30 cellular contexts compared by ENCODE assay signal in the genomic region with DNA sequence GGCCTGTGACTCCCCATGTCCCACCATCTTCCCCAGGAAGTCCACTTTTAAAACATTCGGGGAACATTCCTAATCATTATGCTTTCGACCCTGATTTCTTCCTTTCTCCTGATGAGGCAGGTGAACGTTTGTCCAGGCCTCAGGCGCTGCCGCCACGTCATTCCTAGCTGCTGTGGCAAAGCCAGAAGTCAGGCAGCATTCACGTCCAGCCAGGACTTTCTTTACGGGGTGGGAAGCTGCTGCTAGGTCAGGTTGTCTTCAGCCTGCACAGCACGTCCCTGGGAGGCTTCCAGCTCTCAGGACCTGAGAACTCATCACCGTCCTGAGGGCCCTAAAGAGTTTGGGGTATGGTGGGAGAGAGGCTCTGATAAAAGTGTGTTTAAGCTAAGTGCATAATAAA. TPM values are rescaled to one million over a fixed set of nuclear protein-coding genes. Genes with fewer than 3 reads are reported as not detected.
"Had no signal": no experiment of that assay in that cellular context is flagged by ENCODE, and none has a peak within 500 bp of the region (broad histone marks: within the 10 kb centered on the region; RNA-seq: fewer than 3 reads in every experiment).

No MANE protein-coding gene starts in this region.

- H3K36me3 Mint-ChIP-seq: activated naive CD8-positive, alpha-beta T cell treated with anti-CD3 and anti-CD28 coated beads for 36 hours; T-cell had no signal

- DNase-seq: activated CD4-positive, alpha-beta memory T cell treated with anti-CD3 and anti-CD28 coated beads, Interleukin-2, amount 10 ng/mL, durations not matched to agents 7 days and 5 days; activated CD4-positive, alpha-beta T cell treated with anti-CD3 and anti-CD28 coated beads, Interleukin-2, amount 50 U/mL, for 1 hour; activated gamma-delta T cell; activated naive CD4-positive, alpha-beta T cell treated with anti-CD3 and anti-CD28 coated beads for 36 hours; activated naive CD8-positive, alpha-beta T cell treated with anti-CD3 and anti-CD28 coated beads for 36 hours; activated T-cell treated with anti-CD3 and anti-CD28 coated beads for 4 hours; activated T-cell treated with anti-CD3 and anti-CD28 coated beads, Interleukin-2, amount 50 U/mL, for 48 hours; brain microvascular endothelial cell; KG1; NCI-H1092; NCI-H1417; NCI-H1930; NCI-H345; NCI-H510A; NCI-H526 treated with DMSO at 0.1 percent for 48 hours; RPMI8226; T-cell; T-helper 2 cell; T1000 had no signal

- H3K27me3 ChIP-seq: brain microvascular endothelial cell had no signal

- H3K27ac Mint-ChIP-seq: activated CD4-positive, alpha-beta memory T cell treated with anti-CD3 and anti-CD28 coated beads, Interleukin-2, amount 10 ng/mL, durations not matched to agents 7 days and 5 days; activated CD4-positive, alpha-beta T cell treated with anti-CD3 and anti-CD28 coated beads for 36 hours; activated naive CD4-positive, alpha-beta T cell treated with anti-CD3 and anti-CD28 coated beads for 36 hours; activated naive CD8-positive, alpha-beta T cell treated with anti-CD3 and anti-CD28 coated beads for 36 hours; activated T-helper 17 cell treated with anti-CD3 and anti-CD28 coated beads, Interleukin-2, amount 50 U/mL, for 72 hours; IgD-negative memory B cell; T-cell had no signal

- H3K4me3 Mint-ChIP-seq: activated CD4-positive, alpha-beta memory T cell treated with anti-CD3 and anti-CD28 coated beads, Interleukin-2, amount 10 ng/mL, durations not matched to agents 7 days and 5 days; activated CD4-positive, alpha-beta T cell treated with anti-CD3 and anti-CD28 coated beads for 36 hours; activated naive CD4-positive, alpha-beta T cell treated with anti-CD3 and anti-CD28 coated beads for 36 hours; activated naive CD8-positive, alpha-beta T cell treated with anti-CD3 and anti-CD28 coated beads for 36 hours; activated T-helper 17 cell treated with anti-CD3 and anti-CD28 coated beads, Interleukin-2, amount 50 U/mL, for 72 hours; IgD-negative memory B cell; T-cell had no signal

- H3K4me1 Mint-ChIP-seq: activated CD4-positive, alpha-beta memory T cell treated with anti-CD3 and anti-CD28 coated beads, Interleukin-2, amount 10 ng/mL, durations not matched to agents 7 days and 5 days; activated CD4-positive, alpha-beta T cell treated with anti-CD3 and anti-CD28 coated beads for 36 hours; activated naive CD8-positive, alpha-beta T cell treated with anti-CD3 and anti-CD28 coated beads for 36 hours; activated T-helper 17 cell treated with anti-CD3 and anti-CD28 coated beads, Interleukin-2, amount 50 U/mL, for 72 hours; T-cell had no signal

- H3K27me3 Mint-ChIP-seq: activated CD4-positive, alpha-beta T cell treated with anti-CD3 and anti-CD28 coated beads for 36 hours; activated naive CD8-positive, alpha-beta T cell treated with anti-CD3 and anti-CD28 coated beads for 36 hours had no signal

- H3K9me3 Mint-ChIP-seq: activated naive CD4-positive, alpha-beta T cell treated with anti-CD3 and anti-CD28 coated beads for 36 hours; activated naive CD8-positive, alpha-beta T cell treated with anti-CD3 and anti-CD28 coated beads for 36 hours; activated T-helper 17 cell treated with anti-CD3 and anti-CD28 coated beads, Interleukin-2, amount 50 U/mL, for 72 hours; T-cell had no signal

- H3K36me3 ChIP-seq: brain microvascular endothelial cell had no signal

- H3K27ac ChIP-seq: brain microvascular endothelial cell, SK-N-MC, VCaP had no signal

- ATAC-seq: activated CD4-positive, alpha-beta T cell treated with anti-CD3 and anti-CD28 coated beads for 36 hours; activated T-helper 17 cell treated with anti-CD3 and anti-CD28 coated beads, Interleukin-2, amount 50 U/mL, for 72 hours; Right ventricle myocardium inferior; T-cell had no signal

- H3K4me3 ChIP-seq: SK-N-MC had no signal

RNA-seq across cellular contexts. Expression of gene KRTAP10-1, which starts 7.8 kb away (rescaled TPM):
- total RNA-seq: activated CD4-positive, alpha-beta memory T cell treated with anti-CD3 and anti-CD28 coated beads, Interleukin-2, amount 10 ng/mL, durations not matched to agents 7 days and 5 days; activated CD4-positive, alpha-beta T cell treated with anti-CD3 and anti-CD28 coated beads for 36 hours; activated CD8-positive, alpha-beta memory T cell treated with anti-CD3 and anti-CD28 coated beads for 36 hours; activated naive CD4-positive, alpha-beta T cell treated with anti-CD3 and anti-CD28 coated beads for 36 hours; activated naive CD8-positive, alpha-beta T cell treated with anti-CD3 and anti-CD28 coated beads for 36 hours; activated T-helper 17 cell treated with anti-CD3 and anti-CD28 coated beads, Interleukin-2, amount 50 U/mL, for 72 hours; LHCN-M2; M059J; Right ventricle myocardium inferior; T-cell had no signal
- polyA plus RNA-seq: adipose tissue, IgD-negative memory B cell had no signal

RNA-seq across cellular contexts. Expression of gene KRTAP10-2, which starts 19.1 kb away (rescaled TPM):
- total RNA-seq: activated CD4-positive, alpha-beta memory T cell treated with anti-CD3 and anti-CD28 coated beads, Interleukin-2, amount 10 ng/mL, durations not matched to agents 7 days and 5 days; activated CD4-positive, alpha-beta T cell treated with anti-CD3 and anti-CD28 coated beads for 36 hours; activated CD8-positive, alpha-beta memory T cell treated with anti-CD3 and anti-CD28 coated beads for 36 hours; activated naive CD4-positive, alpha-beta T cell treated with anti-CD3 and anti-CD28 coated beads for 36 hours; activated naive CD8-positive, alpha-beta T cell treated with anti-CD3 and anti-CD28 coated beads for 36 hours; activated T-helper 17 cell treated with anti-CD3 and anti-CD28 coated beads, Interleukin-2, amount 50 U/mL, for 72 hours; LHCN-M2; M059J; OCI-LY7; Right ventricle myocardium inferior; T-cell had no signal
- polyA plus RNA-seq: IgD-negative memory B cell had no signal

RNA-seq across cellular contexts. Expression of gene KRTAP10-3, which starts 26.4 kb away (rescaled TPM):
- total RNA-seq: activated CD4-positive, alpha-beta memory T cell treated with anti-CD3 and anti-CD28 coated beads, Interleukin-2, amount 10 ng/mL, durations not matched to agents 7 days and 5 days; activated CD4-positive, alpha-beta T cell treated with anti-CD3 and anti-CD28 coated beads for 36 hours; activated CD8-positive, alpha-beta memory T cell treated with anti-CD3 and anti-CD28 coated beads for 36 hours; activated naive CD4-positive, alpha-beta T cell treated with anti-CD3 and anti-CD28 coated beads for 36 hours; activated naive CD8-positive, alpha-beta T cell treated with anti-CD3 and anti-CD28 coated beads for 36 hours; activated T-helper 17 cell treated with anti-CD3 and anti-CD28 coated beads, Interleukin-2, amount 50 U/mL, for 72 hours; LHCN-M2; M059J; OCI-LY7; Right ventricle myocardium inferior; T-cell had no signal
- polyA plus RNA-seq: adipose tissue, IgD-negative memory B cell had no signal

RNA-seq across cellular contexts. Expression of gene KRTAP10-4, which starts 41.4 kb away (rescaled TPM):
- total RNA-seq: activated CD4-positive, alpha-beta memory T cell treated with anti-CD3 and anti-CD28 coated beads, Interleukin-2, amount 10 ng/mL, durations not matched to agents 7 days and 5 days; activated CD4-positive, alpha-beta T cell treated with anti-CD3 and anti-CD28 coated beads for 36 hours; activated CD8-positive, alpha-beta memory T cell treated with anti-CD3 and anti-CD28 coated beads for 36 hours; activated naive CD4-positive, alpha-beta T cell treated with anti-CD3 and anti-CD28 coated beads for 36 hours; activated naive CD8-positive, alpha-beta T cell treated with anti-CD3 and anti-CD28 coated beads for 36 hours; activated T-helper 17 cell treated with anti-CD3 and anti-CD28 coated beads, Interleukin-2, amount 50 U/mL, for 72 hours; LHCN-M2; M059J; OCI-LY7; Right ventricle myocardium inferior; T-cell had no signal
- polyA plus RNA-seq: adipose tissue, IgD-negative memory B cell had no signal

RNA-seq across cellular contexts. Expression of gene KRTAP10-5, which starts 48.2 kb away (rescaled TPM):
- total RNA-seq: activated CD4-positive, alpha-beta memory T cell treated with anti-CD3 and anti-CD28 coated beads, Interleukin-2, amount 10 ng/mL, durations not matched to agents 7 days and 5 days; activated CD4-positive, alpha-beta T cell treated with anti-CD3 and anti-CD28 coated beads for 36 hours; activated CD8-positive, alpha-beta memory T cell treated with anti-CD3 and anti-CD28 coated beads for 36 hours; activated naive CD4-positive, alpha-beta T cell treated with anti-CD3 and anti-CD28 coated beads for 36 hours; activated naive CD8-positive, alpha-beta T cell treated with anti-CD3 and anti-CD28 coated beads for 36 hours; activated T-helper 17 cell treated with anti-CD3 and anti-CD28 coated beads, Interleukin-2, amount 50 U/mL, for 72 hours; LHCN-M2; M059J; OCI-LY7; Right ventricle myocardium inferior; T-cell had no signal
- polyA plus RNA-seq: adipose tissue, IgD-negative memory B cell had no signal
